ENCODE assay signal across 14 cellular contexts in the genomic region with DNA sequence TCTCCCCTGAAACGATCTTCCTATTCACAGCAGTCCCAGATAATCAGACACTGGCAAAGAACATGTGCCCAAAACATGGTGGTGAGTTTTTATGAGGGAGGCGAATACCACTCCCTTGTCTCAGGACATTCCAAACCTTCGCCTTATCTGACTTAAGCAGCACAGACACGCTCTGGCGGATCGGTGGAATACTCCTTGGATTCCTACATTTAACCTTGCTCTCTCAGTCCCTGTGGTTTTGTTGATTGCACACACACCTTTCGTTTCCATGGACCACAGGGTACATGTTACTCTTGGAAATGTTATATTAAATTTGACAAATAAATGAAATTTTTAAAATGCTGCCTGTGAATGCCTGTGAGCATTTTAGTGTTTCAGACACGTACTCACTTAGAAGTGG.
"Had no signal": no experiment of that assay in that cellular context is flagged by ENCODE, and none has a peak within 500 bp of the region (broad histone marks: within the 10 kb centered on the region; RNA-seq: fewer than 3 reads in every experiment).

No MANE protein-coding gene starts in this region.

- DNase-seq: activated CD4-positive, alpha-beta T cell treated with anti-CD3 and anti-CD28 coated beads, Interleukin-2, amount 50 U/mL, for 4 hours; activated CD4-positive, CD25-positive, alpha-beta regulatory T cell treated with anti-CD3 and anti-CD28 coated beads, Interleukin-2, amount 50 U/mL, for 72 hours; activated naive CD4-positive, alpha-beta T cell treated with anti-CD3 and anti-CD28 coated beads for 36 hours; activated naive CD8-positive, alpha-beta T cell treated with anti-CD3 and anti-CD28 coated beads, Interleukin-2, amount 50 U/mL, for 24 hours; activated T-cell treated with anti-CD3 and anti-CD28 coated beads for 4 hours; foreskin fibroblast; left cardiac atrium; pancreas had no signal

- H3K27ac Mint-ChIP-seq: activated naive CD4-positive, alpha-beta T cell treated with anti-CD3 and anti-CD28 coated beads for 36 hours; activated naive CD8-positive, alpha-beta T cell treated with anti-CD3 and anti-CD28 coated beads, Interleukin-2, amount 50 U/mL, for 24 hours; activated T-helper 17 cell treated with anti-CD3 and anti-CD28 coated beads, Interleukin-2, amount 50 U/mL, for 72 hours; stimulated activated effector memory CD8-positive, alpha-beta T cell treated with anti-CD3 and anti-CD28 coated beads, Interleukin-12 subunit alpha, Interleukin-12 subunit beta, amount 100 ng/mL, for 72 hours had no signal

- H3K4me3 ChIP-seq: esophagus muscularis mucosa, lung, pancreas, thoracic aorta had no signal

- ATAC-seq: activated naive CD8-positive, alpha-beta T cell treated with anti-CD3 and anti-CD28 coated beads, Interleukin-2, amount 50 U/mL, for 24 hours; activated T-helper 17 cell treated with anti-CD3 and anti-CD28 coated beads, Interleukin-2, amount 50 U/mL, for 72 hours; pancreas; stimulated activated effector memory CD8-positive, alpha-beta T cell treated with anti-CD3 and anti-CD28 coated beads, Interleukin-12 subunit alpha, Interleukin-12 subunit beta, amount 100 ng/mL, for 72 hours had no signal

- H3K36me3 Mint-ChIP-seq: stimulated activated effector memory CD8-positive, alpha-beta T cell treated with anti-CD3 and anti-CD28 coated beads, Interleukin-12 subunit alpha, Interleukin-12 subunit beta, amount 100 ng/mL, for 72 hours had no signal

- H3K4me1 Mint-ChIP-seq: activated naive CD8-positive, alpha-beta T cell treated with anti-CD3 and anti-CD28 coated beads, Interleukin-2, amount 50 U/mL, for 24 hours; activated T-helper 17 cell treated with anti-CD3 and anti-CD28 coated beads, Interleukin-2, amount 50 U/mL, for 72 hours; neural crest cell; stimulated activated effector memory CD8-positive, alpha-beta T cell treated with anti-CD3 and anti-CD28 coated beads, Interleukin-12 subunit alpha, Interleukin-12 subunit beta, amount 100 ng/mL, for 72 hours had no signal

- H3K4me3 Mint-ChIP-seq: activated naive CD4-positive, alpha-beta T cell treated with anti-CD3 and anti-CD28 coated beads for 36 hours; activated naive CD8-positive, alpha-beta T cell treated with anti-CD3 and anti-CD28 coated beads, Interleukin-2, amount 50 U/mL, for 24 hours; activated T-helper 17 cell treated with anti-CD3 and anti-CD28 coated beads, Interleukin-2, amount 50 U/mL, for 72 hours; neural crest cell; stimulated activated effector memory CD8-positive, alpha-beta T cell treated with anti-CD3 and anti-CD28 coated beads, Interleukin-12 subunit alpha, Interleukin-12 subunit beta, amount 100 ng/mL, for 72 hours had no signal

- H3K9me3 Mint-ChIP-seq: activated T-helper 17 cell treated with anti-CD3 and anti-CD28 coated beads, Interleukin-2, amount 50 U/mL, for 72 hours; neural crest cell; stimulated activated effector memory CD8-positive, alpha-beta T cell treated with anti-CD3 and anti-CD28 coated beads, Interleukin-12 subunit alpha, Interleukin-12 subunit beta, amount 100 ng/mL, for 72 hours had no signal
